ENCODE assay signal across 18 cellular contexts in the genomic region with DNA sequence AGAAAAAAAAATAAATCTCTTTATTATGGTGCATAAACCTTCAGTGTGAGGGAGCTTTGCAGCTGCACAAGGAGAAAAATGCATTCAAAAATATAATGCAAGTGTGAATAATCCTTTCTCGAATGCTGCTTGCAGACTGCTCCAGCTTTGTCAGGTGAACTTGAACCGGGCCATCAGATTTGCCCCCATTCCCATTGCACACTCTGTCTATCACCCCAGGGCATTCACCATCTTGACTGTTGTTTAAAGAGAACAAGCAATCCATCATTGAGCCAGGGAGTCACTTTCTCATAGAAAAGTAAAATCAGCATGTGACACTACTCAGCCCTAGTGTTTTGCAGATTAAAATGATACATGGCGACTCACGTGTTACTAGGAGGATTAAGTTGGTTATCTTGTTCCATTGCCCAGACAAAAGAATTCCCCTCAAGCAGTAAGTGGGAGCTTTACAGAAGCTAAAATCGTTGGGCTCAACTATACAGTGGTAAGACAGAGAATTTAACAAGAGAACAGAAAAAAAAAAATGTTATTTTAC.
DNase-seq lines count a peak whose midpoint lies in the region; ATAC-seq and TF ChIP-seq lines count a peak whose summit lies in the region.
"Had no signal": no experiment of that assay in that cellular context is flagged by ENCODE, and none has a peak within 500 bp of the region (broad histone marks: within the 10 kb centered on the region; RNA-seq: fewer than 3 reads in every experiment).

No MANE protein-coding gene starts in this region.

- H3K36me3 Mint-ChIP-seq in MCF 10A (ENCODE audit: insufficient read depth, unreplicated experiment) (peaks cover 6% of the 10 kb centered on the region), T-cell (peaks cover 24% of the 10 kb centered on the region)

- no peaks in the 10 kb centered on the region for H3K27me3 Mint-ChIP-seq in MCF 10A (ENCODE audit: insufficient read depth, unreplicated experiment)
- H3K27me3 Mint-ChIP-seq in T-cell = no peaks in the 10 kb centered on the region

- no TSS peak for BruUV-seq in MCF 10A (replicated peaks; lab: Mats Ljungman, UMichigan)

- H3K4me3 Mint-ChIP-seq in MCF 10A (ENCODE audit: unreplicated experiment) = no peak overlapping the region
- H3K4me3 Mint-ChIP-seq in T-cell = no peak overlapping the region
- H3K4me3 Mint-ChIP-seq: activated CD8-positive, alpha-beta memory T cell treated with anti-CD3 and anti-CD28 coated beads, Interleukin-2, amount 10 ng/mL, durations not matched to agents 7 days and 5 days; naive thymus-derived CD8-positive, alpha-beta T cell had no signal

- H3K4me3 ChIP-seq in breast epithelium = no peak overlapping the region
- H3K4me3 ChIP-seq: cardiac muscle cell, gastrocnemius medialis, right atrium auricular region, thyroid gland had no signal

- no peak overlapping the region for H3K27ac Mint-ChIP-seq in MCF 10A (ENCODE audit: low read depth, unreplicated experiment)
- H3K27ac Mint-ChIP-seq in T-cell = no peak overlapping the region
- H3K27ac Mint-ChIP-seq: activated CD8-positive, alpha-beta memory T cell treated with anti-CD3 and anti-CD28 coated beads, Interleukin-2, amount 10 ng/mL, durations not matched to agents 7 days and 5 days; naive thymus-derived CD8-positive, alpha-beta T cell had no signal

- peaks cover 0 to 18% of the 10 kb centered on the region in 2 donors for H3K9me3 ChIP-seq in breast epithelium
- H3K9me3 ChIP-seq: thyroid gland had no signal

- no peak for ATAC-seq in T-cell (replicated peaks in 1 of 4)
- ATAC-seq: activated CD8-positive, alpha-beta memory T cell treated with anti-CD3 and anti-CD28 coated beads, Interleukin-2, amount 10 ng/mL, durations not matched to agents 7 days and 5 days; gastrocnemius medialis; naive thymus-derived CD8-positive, alpha-beta T cell had no signal

- H3K9me3 Mint-ChIP-seq in MCF 10A (ENCODE audit: unreplicated experiment) (peaks cover 26% of the 10 kb centered on the region), T-cell (peaks cover 8 to 28% (median 15%) of the 10 kb centered on the region in 3 donors)

- H3K27ac ChIP-seq in breast epithelium = no peak overlapping the region
- H3K27ac ChIP-seq in epithelial cell of prostate = no peak overlapping the region
- H3K27ac ChIP-seq: cardiac muscle cell, gastrocnemius medialis, right atrium auricular region, thyroid gland had no signal

- TF ChIP-seq POLR2A in breast epithelium (IDR thresholded peaks at IDR 0.05) = no peak

- TF ChIP-seq CTCF in MCF 10A (IDR thresholded peaks at IDR 0.05; ENCODE audit: unreplicated experiment) = no peak
- TF ChIP-seq CTCF in breast epithelium (IDR thresholded peaks at IDR 0.05) = no peak

- CTCF ChIA-PET in MCF 10A (lab: Yijun Ruan, JAX) = interaction anchor here (0.7 to 1.1 kb wide), 2 partner anchors 18 to 64 kb away, joined by 4 read pairs; no protein-coding TSS in a partner anchor
- CTCF ChIA-PET in T-cell (lab: Charles Lee) = no interaction called here

- no peaks in the 10 kb centered on the region for H3K27me3 ChIP-seq in breast epithelium
- H3K27me3 ChIP-seq: cardiac muscle cell, gastrocnemius medialis, right atrium auricular region, thyroid gland had no signal

- H3K4me1 Mint-ChIP-seq in MCF 10A (ENCODE audit: insufficient read depth, unreplicated experiment) = no peaks in the 10 kb centered on the region
- no peaks in the 10 kb centered on the region for H3K4me1 Mint-ChIP-seq in T-cell
- H3K4me1 Mint-ChIP-seq: activated CD8-positive, alpha-beta memory T cell treated with anti-CD3 and anti-CD28 coated beads, Interleukin-2, amount 10 ng/mL, durations not matched to agents 7 days and 5 days; naive thymus-derived CD8-positive, alpha-beta T cell had no signal

- POLR2A ChIA-PET in MCF 10A (lab: Yijun Ruan, JAX) = no interaction called here
- POLR2A ChIA-PET in T-cell (lab: Charles Lee) = no interaction called here

- no peaks in the 10 kb centered on the region for H3K4me1 ChIP-seq in breast epithelium
- H3K4me1 ChIP-seq: gastrocnemius medialis, right atrium auricular region, thyroid gland had no signal

- intact Hi-C loops in MCF 10A (cut with micrococcal nuclease) (no loop called here), breast epithelium (cut with DNase I; ENCODE audit: low total_unique reads) (no loop called here)

- H3K36me3 ChIP-seq in breast epithelium = no peaks in the 10 kb centered on the region
- H3K36me3 ChIP-seq: cardiac muscle cell, gastrocnemius medialis, right atrium auricular region, thyroid gland had no signal

- DNase-seq in MCF 10A (ENCODE audit: unreplicated experiment) (peak; percentile 10), breast epithelium (ENCODE audit: low spot score in 2 of 2) (no peak), OCI-M1 (lab: John Stamatoyannopoulos, UW) (peak; percentile 2), epithelial cell of prostate (ENCODE audit: low read depth, low spot score) (peak; percentile 14), RPMI8226 (no peak), T-cell (no peak), DMS 273 treated with DMSO at 0.1 percent for 48 hours (lab: John Stamatoyannopoulos, UW) (no peak), HuH-7 (ENCODE audit: low spot score) (no peak)
- DNase-seq: activated CD8-positive, alpha-beta memory T cell treated with anti-CD3 and anti-CD28 coated beads, Interleukin-2, amount 10 ng/mL, durations not matched to agents 7 days and 5 days; activated naive CD4-positive, alpha-beta T cell; effector CD8-positive, alpha-beta T cell; gastrocnemius medialis; naive thymus-derived CD8-positive, alpha-beta T cell; stimulated activated CD4-positive, alpha-beta T cell treated with anti-CD3 and anti-CD28 coated beads, Interleukin-1b, Interleukin-23, amount 100 ng/mL, for 48 hours; T-helper 1 cell; thyroid gland had no signal

Comparison
In these comparisons a context has a peak if more than half of its experiments do, and no peak if none do; other contexts are left out.
1. DNase-seq: peak in MCF 10A (single experiment), OCI-M1 (single experiment) and epithelial cell of prostate (single experiment); none in breast epithelium (0 of 2), RPMI8226 (single experiment), T-cell (0 of 34), DMS 273 treated with DMSO at 0.1 percent for 48 hours (single experiment) and HuH-7 (single experiment).